Comparison of ENCODE assay signal across 2 cellular contexts in the genomic region with DNA sequence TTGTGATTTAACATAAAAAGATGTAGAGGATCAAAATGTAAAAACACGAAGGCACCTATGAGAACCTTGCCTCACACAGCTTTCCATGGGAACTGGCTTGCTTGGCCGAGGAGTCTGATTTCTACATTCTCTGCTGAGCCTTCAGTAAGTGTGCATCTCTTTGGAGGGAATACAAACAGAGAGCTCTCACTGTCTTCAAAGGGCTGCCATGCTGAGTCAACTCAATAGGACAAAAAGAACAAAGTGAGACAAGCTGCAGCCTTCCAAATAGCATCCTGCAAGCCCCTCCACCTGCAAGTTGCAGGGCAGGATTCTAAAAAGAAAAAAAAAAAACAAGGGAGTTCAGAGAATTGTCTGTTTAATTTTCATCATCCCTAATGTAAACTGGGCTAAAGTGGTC.
TF ChIP-seq lines count a peak whose summit lies in the region.

No MANE protein-coding gene starts in this region.

TF ChIP-seq in GM23338, 12 proteins besides CTCF, POLR2A, EP300 and RAD21:
- TF ChIP-seq, protein P1, sequence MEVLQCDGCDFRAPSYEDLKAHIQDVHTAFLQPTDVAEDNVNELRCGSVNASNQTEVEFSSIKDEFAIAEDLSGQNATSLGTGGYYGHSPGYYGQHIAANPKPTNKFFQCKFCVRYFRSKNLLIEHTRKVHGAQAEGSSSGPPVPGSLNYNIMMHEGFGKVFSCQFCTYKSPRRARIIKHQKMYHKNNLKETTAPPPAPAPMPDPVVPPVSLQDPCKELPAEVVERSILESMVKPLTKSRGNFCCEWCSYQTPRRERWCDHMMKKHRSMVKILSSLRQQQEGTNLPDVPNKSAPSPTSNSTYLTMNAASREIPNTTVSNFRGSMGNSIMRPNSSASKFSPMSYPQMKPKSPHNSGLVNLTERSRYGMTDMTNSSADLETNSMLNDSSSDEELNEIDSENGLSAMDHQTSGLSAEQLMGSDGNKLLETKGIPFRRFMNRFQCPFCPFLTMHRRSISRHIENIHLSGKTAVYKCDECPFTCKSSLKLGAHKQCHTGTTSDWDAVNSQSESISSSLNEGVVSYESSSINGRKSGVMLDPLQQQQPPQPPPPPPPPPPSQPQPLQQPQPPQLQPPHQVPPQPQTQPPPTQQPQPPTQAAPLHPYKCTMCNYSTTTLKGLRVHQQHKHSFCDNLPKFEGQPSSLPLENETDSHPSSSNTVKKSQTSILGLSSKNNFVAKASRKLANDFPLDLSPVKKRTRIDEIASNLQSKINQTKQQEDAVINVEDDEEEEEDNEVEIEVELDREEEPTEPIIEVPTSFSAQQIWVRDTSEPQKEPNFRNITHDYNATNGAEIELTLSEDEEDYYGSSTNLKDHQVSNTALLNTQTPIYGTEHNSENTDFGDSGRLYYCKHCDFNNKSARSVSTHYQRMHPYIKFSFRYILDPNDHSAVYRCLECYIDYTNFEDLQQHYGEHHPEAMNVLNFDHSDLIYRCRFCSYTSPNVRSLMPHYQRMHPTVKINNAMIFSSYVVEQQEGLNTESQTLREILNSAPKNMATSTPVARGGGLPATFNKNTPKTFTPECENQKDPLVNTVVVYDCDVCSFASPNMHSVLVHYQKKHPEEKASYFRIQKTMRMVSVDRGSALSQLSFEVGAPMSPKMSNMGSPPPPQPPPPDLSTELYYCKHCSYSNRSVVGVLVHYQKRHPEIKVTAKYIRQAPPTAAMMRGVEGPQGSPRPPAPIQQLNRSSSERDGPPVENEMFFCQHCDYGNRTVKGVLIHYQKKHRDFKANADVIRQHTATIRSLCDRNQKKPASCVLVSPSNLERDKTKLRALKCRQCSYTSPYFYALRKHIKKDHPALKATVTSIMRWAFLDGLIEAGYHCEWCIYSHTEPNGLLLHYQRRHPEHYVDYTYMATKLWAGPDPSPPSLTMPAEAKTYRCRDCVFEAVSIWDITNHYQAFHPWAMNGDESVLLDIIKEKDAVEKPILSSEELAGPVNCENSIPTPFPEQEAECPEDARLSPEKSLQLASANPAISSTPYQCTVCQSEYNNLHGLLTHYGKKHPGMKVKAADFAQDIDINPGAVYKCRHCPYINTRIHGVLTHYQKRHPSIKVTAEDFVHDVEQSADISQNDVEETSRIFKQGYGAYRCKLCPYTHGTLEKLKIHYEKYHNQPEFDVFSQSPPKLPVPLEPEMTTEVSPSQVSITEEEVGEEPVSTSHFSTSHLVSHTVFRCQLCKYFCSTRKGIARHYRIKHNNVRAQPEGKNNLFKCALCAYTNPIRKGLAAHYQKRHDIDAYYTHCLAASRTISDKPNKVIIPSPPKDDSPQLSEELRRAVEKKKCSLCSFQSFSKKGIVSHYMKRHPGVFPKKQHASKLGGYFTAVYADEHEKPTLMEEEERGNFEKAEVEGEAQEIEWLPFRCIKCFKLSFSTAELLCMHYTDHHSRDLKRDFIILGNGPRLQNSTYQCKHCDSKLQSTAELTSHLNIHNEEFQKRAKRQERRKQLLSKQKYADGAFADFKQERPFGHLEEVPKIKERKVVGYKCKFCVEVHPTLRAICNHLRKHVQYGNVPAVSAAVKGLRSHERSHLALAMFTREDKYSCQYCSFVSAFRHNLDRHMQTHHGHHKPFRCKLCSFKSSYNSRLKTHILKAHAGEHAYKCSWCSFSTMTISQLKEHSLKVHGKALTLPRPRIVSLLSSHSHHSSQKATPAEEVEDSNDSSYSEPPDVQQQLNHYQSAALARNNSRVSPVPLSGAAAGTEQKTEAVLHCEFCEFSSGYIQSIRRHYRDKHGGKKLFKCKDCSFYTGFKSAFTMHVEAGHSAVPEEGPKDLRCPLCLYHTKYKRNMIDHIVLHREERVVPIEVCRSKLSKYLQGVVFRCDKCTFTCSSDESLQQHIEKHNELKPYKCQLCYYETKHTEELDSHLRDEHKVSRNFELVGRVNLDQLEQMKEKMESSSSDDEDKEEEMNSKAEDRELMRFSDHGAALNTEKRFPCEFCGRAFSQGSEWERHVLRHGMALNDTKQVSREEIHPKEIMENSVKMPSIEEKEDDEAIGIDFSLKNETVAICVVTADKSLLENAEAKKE (CRISPR knock-in tag; IDR thresholded peaks at IDR 0.05): no peak
- TF ChIP-seq, protein P2, sequence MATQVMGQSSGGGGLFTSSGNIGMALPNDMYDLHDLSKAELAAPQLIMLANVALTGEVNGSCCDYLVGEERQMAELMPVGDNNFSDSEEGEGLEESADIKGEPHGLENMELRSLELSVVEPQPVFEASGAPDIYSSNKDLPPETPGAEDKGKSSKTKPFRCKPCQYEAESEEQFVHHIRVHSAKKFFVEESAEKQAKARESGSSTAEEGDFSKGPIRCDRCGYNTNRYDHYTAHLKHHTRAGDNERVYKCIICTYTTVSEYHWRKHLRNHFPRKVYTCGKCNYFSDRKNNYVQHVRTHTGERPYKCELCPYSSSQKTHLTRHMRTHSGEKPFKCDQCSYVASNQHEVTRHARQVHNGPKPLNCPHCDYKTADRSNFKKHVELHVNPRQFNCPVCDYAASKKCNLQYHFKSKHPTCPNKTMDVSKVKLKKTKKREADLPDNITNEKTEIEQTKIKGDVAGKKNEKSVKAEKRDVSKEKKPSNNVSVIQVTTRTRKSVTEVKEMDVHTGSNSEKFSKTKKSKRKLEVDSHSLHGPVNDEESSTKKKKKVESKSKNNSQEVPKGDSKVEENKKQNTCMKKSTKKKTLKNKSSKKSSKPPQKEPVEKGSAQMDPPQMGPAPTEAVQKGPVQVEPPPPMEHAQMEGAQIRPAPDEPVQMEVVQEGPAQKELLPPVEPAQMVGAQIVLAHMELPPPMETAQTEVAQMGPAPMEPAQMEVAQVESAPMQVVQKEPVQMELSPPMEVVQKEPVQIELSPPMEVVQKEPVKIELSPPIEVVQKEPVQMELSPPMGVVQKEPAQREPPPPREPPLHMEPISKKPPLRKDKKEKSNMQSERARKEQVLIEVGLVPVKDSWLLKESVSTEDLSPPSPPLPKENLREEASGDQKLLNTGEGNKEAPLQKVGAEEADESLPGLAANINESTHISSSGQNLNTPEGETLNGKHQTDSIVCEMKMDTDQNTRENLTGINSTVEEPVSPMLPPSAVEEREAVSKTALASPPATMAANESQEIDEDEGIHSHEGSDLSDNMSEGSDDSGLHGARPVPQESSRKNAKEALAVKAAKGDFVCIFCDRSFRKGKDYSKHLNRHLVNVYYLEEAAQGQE (IDR thresholded peaks at IDR 0.05; ENCODE audit: unreplicated experiment): no peak
- no peak for TF ChIP-seq POLR2AphosphoS5 (IDR thresholded peaks at IDR 0.05; ENCODE audit: low read depth)

TF ChIP-seq in H1, 55 proteins besides CTCF, POLR2A, EP300 and RAD21:
- TF ChIP-seq HDAC2 (IDR thresholded peaks at IDR 0.05; ENCODE audit: borderline replicate concordance in 1 of 2, low read depth in 2 of 2, low read length in 2 of 2) (0 out of 4 replicates have a peak, but pooled peaks of 1 of the 2 experiments have one; percentile 40), TCF12 (IDR thresholded peaks at IDR 0.05; ENCODE audit: low read depth, low read length) (0 out of 2 replicates have a peak, but pooled peaks have one; percentile 33), YY1 (IDR thresholded peaks at IDR 0.05; ENCODE audit: low read depth, low read length) (0 out of 2 replicates have a peak, but pooled peaks have one; percentile 38), POLR2AphosphoS5 (IDR thresholded peaks at IDR 0.05; ENCODE audit: low read depth, low read length) (no peak), NANOG (IDR thresholded peaks at IDR 0.05; ENCODE audit: insufficient read depth, low read depth, low read length, poor library complexity, severe bottlenecking) (peak; percentile 54), BACH1 (IDR thresholded peaks at IDR 0.05; ENCODE audit: low read length) (peak; percentile 45)
